In genomic region chr7:102029616-102030015, GRCh38 we compare ENCODE assay signal across 26 cellular contexts.
A peak's percentile ranks its signal among the peaks of the same experiment; 100 is the strongest.
DNase-seq lines count a peak whose midpoint lies in the region; ATAC-seq and TF ChIP-seq lines count a peak whose summit lies in the region.
"Had no signal": no experiment of that assay in that cellular context is flagged by ENCODE, and none has a peak within 500 bp of the region (broad histone marks: within the 10 kb centered on the region; RNA-seq: fewer than 3 reads in every experiment).

No MANE protein-coding gene starts in this region.

- ATAC-seq in GM19455 (IDR thresholded peaks at IDR 0.05; ENCODE audit: unreplicated experiment), result no peak
- ATAC-seq: HepG2, K562, T-helper 17 cell had no signal

- H3K27ac Mint-ChIP-seq in endodermal cell (peak overlapping the region; percentile 50), type B pancreatic cell (peak overlapping the region; percentile 36)
- H3K27ac Mint-ChIP-seq: CD8-positive, alpha-beta memory T cell; T-helper 17 cell had no signal

- H3K4me3 Mint-ChIP-seq in endodermal cell (no peak overlapping the region), type B pancreatic cell (no peak overlapping the region)
- H3K4me3 Mint-ChIP-seq: CD8-positive, alpha-beta memory T cell; T-helper 17 cell had no signal

- DNase-seq in SIG-M5 treated with dmso at 0.1 percent for 504 hours (lab: John Stamatoyannopoulos, UW; ENCODE audit: unreplicated experiment) (peak; percentile 4), SIG-M5 (lab: John Stamatoyannopoulos, UW) (no peak), LNCaP clone FGC (ENCODE audit: low read depth) (peak; percentile 14), endodermal cell (no peak), type B pancreatic cell (ENCODE audit: extremely low spot score, unreplicated experiment) (no peak), SHP77 treated with DMSO at 0.1 percent for 48 hours (lab: John Stamatoyannopoulos, UW) (no peak), NCI-H2196 treated with DMSO at 0.1 percent for 48 hours (lab: John Stamatoyannopoulos, UW; ENCODE audit: unreplicated experiment) (no peak)
- DNase-seq: 8988T; CD8-positive, alpha-beta memory T cell; EL; GF-D8; NCI-H1105 treated with DMSO at 0.1 percent for 48 hours; NCI-H1694; NCI-H2081 treated with DMSO at 0.1 percent for 48 hours; NCI-H226; NCI-H510A treated with DMSO at 0.1 percent for 48 hours; NCI-H748 treated with DMSO at 0.1 percent for 48 hours; NK-92 treated with Interleukin-12 subunit alpha and Interleukin-12 subunit beta, amount 100 ng/mL, for 24 hours; OCI-M1; SW 1271; T-helper 17 cell had no signal

- H3K27me3 Mint-ChIP-seq in endodermal cell (ENCODE audit: insufficient read depth), result no peaks in the 10 kb centered on the region
- no peaks in the 10 kb centered on the region for H3K27me3 Mint-ChIP-seq in type B pancreatic cell
- H3K27me3 Mint-ChIP-seq: CD8-positive, alpha-beta memory T cell; T-helper 17 cell had no signal

- H3K4me3 ChIP-seq in LNCaP clone FGC (ENCODE audit: low read depth, low read length) (no peak overlapping the region), endodermal cell (ENCODE audit: low read length) (no peak overlapping the region)
- H3K4me3 ChIP-seq: HAP-1, K562 had no signal

- no peaks in the 10 kb centered on the region for H3K9me3 ChIP-seq in endodermal cell (ENCODE audit: control insufficient read depth, low read length)
- H3K9me3 ChIP-seq: HAP-1 had no signal

- H3K4me1 ChIP-seq in endodermal cell (ENCODE audit: control insufficient read depth, insufficient read depth, low read length), result no peaks in the 10 kb centered on the region
- H3K4me1 ChIP-seq: HAP-1 had no signal

- peaks cover 22% of the 10 kb centered on the region for H3K36me3 ChIP-seq in endodermal cell (ENCODE audit: control insufficient read depth, insufficient read depth, low read length)
- H3K36me3 ChIP-seq: HAP-1 had no signal

- H3K9ac ChIP-seq in endodermal cell (ENCODE audit: extremely low read depth, low read length, poor library complexity, severe bottlenecking), result no peak overlapping the region

- WGBS in endodermal cell (ENCODE audit: insufficient coverage in 1 of 2, insufficient read length in 1 of 2), 2 experiments, result 90 to 100% methylated on average over 2 to 6 of the region's 6 CpGs

- peaks cover 43% of the 10 kb centered on the region for H3K36me3 Mint-ChIP-seq in endodermal cell (ENCODE audit: low read depth)
- peaks cover 5% of the 10 kb centered on the region for H3K36me3 Mint-ChIP-seq in type B pancreatic cell

- H3K4me1 Mint-ChIP-seq in endodermal cell (peaks cover 2% of the 10 kb centered on the region), type B pancreatic cell (ENCODE audit: unreplicated experiment) (peaks cover 5% of the 10 kb centered on the region)

- H3K27ac ChIP-seq in endodermal cell (ENCODE audit: low read depth, low read length), result no peak overlapping the region
- H3K27ac ChIP-seq: C4-2B had no signal

- H3K27me3 ChIP-seq in endodermal cell (ENCODE audit: control insufficient read depth, insufficient read depth, low read length, poor library complexity, severe bottlenecking), result no peaks in the 10 kb centered on the region

- H3K9me3 Mint-ChIP-seq in endodermal cell (no peaks in the 10 kb centered on the region), type B pancreatic cell (no peaks in the 10 kb centered on the region)
- H3K9me3 Mint-ChIP-seq: CD8-positive, alpha-beta memory T cell had no signal

- TF ChIP-seq CTCF in LNCaP clone FGC (IDR thresholded peaks at IDR 0.05; ENCODE audit: control insufficient read depth, extremely low read depth, insufficient read depth) (no peak), endodermal cell (conservative IDR thresholded peaks at IDR 0.05) (no peak), type B pancreatic cell (conservative IDR thresholded peaks at IDR 0.05) (no peak)

Comparison
In these comparisons a context has a peak if more than half of its experiments do, and no peak if none do; other contexts are left out.
1. DNase-seq: peak in SIG-M5 treated with dmso at 0.1 percent for 504 hours (single experiment) and LNCaP clone FGC (single experiment); none in SIG-M5 (single experiment), endodermal cell (single experiment), type B pancreatic cell (single experiment), SHP77 treated with DMSO at 0.1 percent for 48 hours (single experiment) and NCI-H2196 treated with DMSO at 0.1 percent for 48 hours (single experiment).